ENCODE assay signal across 24 cellular contexts in genomic region chr21:35016517-35017188, GRCh38. TPM values are rescaled to one million over a fixed set of nuclear protein-coding genes. Genes with fewer than 3 reads are reported as not detected.
DNase-seq lines count a peak whose midpoint lies in the region; ATAC-seq, FAIRE-seq and TF ChIP-seq lines count a peak whose summit lies in the region.
"Had no signal": no experiment of that assay in that cellular context is flagged by ENCODE, and none has a peak within 500 bp of the region (broad histone marks: within the 10 kb centered on the region; RNA-seq: fewer than 3 reads in every experiment).

No MANE protein-coding gene starts in this region.

- H3K27ac Mint-ChIP-seq in activated T-cell treated with anti-CD3 and anti-CD28 coated beads, Interleukin-2, amount 50 U/mL, for 72 hours, result peak overlapping the region; percentile 72
- H3K27ac Mint-ChIP-seq in endodermal cell, result no peak overlapping the region
- H3K27ac Mint-ChIP-seq: activated B cell treated with CpG ODN at 0.5 μM for 24 hours; activated naive CD8-positive, alpha-beta T cell treated with anti-CD3 and anti-CD28 coated beads, Interleukin-2, amount 10 ng/mL, durations not matched to agents 7 days and 5 days had no signal

- no peak for DNase-seq in activated T-cell treated with anti-CD3 and anti-CD28 coated beads, Interleukin-2, amount 50 U/mL, for 72 hours
- DNase-seq in activated T-cell treated with anti-CD3 and anti-CD28 coated beads, Interleukin-2, amount 50 U/mL, for 4 hours, result no peak
- peak; percentile 21 for DNase-seq in endodermal cell
- DNase-seq in GM12892 (ENCODE audit: insufficient read length), result no peak
- DNase-seq in EL, result no peak
- no peak for DNase-seq in brain microvascular endothelial cell
- DNase-seq: activated B cell treated with CpG ODN at 0.5 μM for 24 hours; activated naive CD8-positive, alpha-beta T cell treated with anti-CD3 and anti-CD28 coated beads, Interleukin-2, amount 10 ng/mL, durations not matched to agents 7 days and 5 days; DMS153; glutamatergic neuron; kidney glomerular epithelial cell; NCI-H1105 treated with DMSO at 0.1 percent for 48 hours; NCI-H2081; NCI-H446; NCI-H82; nucleus accumbens; SK-N-SH; stimulated activated CD4-positive, alpha-beta T cell treated with anti-CD3 and anti-CD28 coated beads, Interleukin-1b, Interleukin-23, amount 100 ng/mL, for 48 hours; T1000 had no signal

- H3K36me3 Mint-ChIP-seq in activated T-cell treated with anti-CD3 and anti-CD28 coated beads, Interleukin-2, amount 50 U/mL, for 72 hours (ENCODE audit: insufficient read depth in 2 of 2), result no peaks in the 10 kb centered on the region
- H3K36me3 Mint-ChIP-seq in activated T-cell treated with anti-CD3 and anti-CD28 coated beads, Interleukin-2, amount 50 U/mL, for 4 hours (ENCODE audit: insufficient read depth), result peaks cover 20% of the 10 kb centered on the region
- no peaks in the 10 kb centered on the region for H3K36me3 Mint-ChIP-seq in endodermal cell (ENCODE audit: low read depth)
- H3K36me3 Mint-ChIP-seq: activated naive CD8-positive, alpha-beta T cell treated with anti-CD3 and anti-CD28 coated beads, Interleukin-2, amount 10 ng/mL, durations not matched to agents 7 days and 5 days had no signal

- H3K9me3 ChIP-seq in KOPT-K1 (ENCODE audit: insufficient read depth, low read length, poor library complexity, severe bottlenecking), result no peaks in the 10 kb centered on the region
- H3K9me3 ChIP-seq in endodermal cell (ENCODE audit: control insufficient read depth, low read length), result no peaks in the 10 kb centered on the region
- H3K9me3 ChIP-seq in thymus (ENCODE audit: control insufficient read depth), result no peaks in the 10 kb centered on the region
- H3K9me3 ChIP-seq: SK-N-SH had no signal

- H3K27me3 Mint-ChIP-seq in activated T-cell treated with anti-CD3 and anti-CD28 coated beads, Interleukin-2, amount 50 U/mL, for 72 hours (ENCODE audit: low read depth), result no peaks in the 10 kb centered on the region
- no peaks in the 10 kb centered on the region for H3K27me3 Mint-ChIP-seq in activated T-cell treated with anti-CD3 and anti-CD28 coated beads, Interleukin-2, amount 50 U/mL, for 4 hours (ENCODE audit: low read depth)
- no peaks in the 10 kb centered on the region for H3K27me3 Mint-ChIP-seq in endodermal cell (ENCODE audit: insufficient read depth)
- H3K27me3 Mint-ChIP-seq: activated B cell treated with CpG ODN at 0.5 μM for 24 hours had no signal

- no peak for TF ChIP-seq POLR2A in GM12892 (IDR thresholded peaks at IDR 0.05; ENCODE audit: low read depth, low read length)

- in situ Hi-C loops in brain microvascular endothelial cell (cut with HindIII; ENCODE audit: low pct_ligation_motif_present, low sequenced_read_pairs), result no loop called here

- 100% methylated on average over 1 of the region's 1 CpG; no CpG with 5 or more reads in 1 of the 2 experiments for WGBS in endodermal cell (ENCODE audit: insufficient coverage in 1 of 2, insufficient read length in 1 of 2), 2 experiments
- WGBS in thymus, result 88% methylated on average over 1 of the region's 1 CpG

- ATAC-seq in activated T-cell treated with anti-CD3 and anti-CD28 coated beads, Interleukin-2, amount 50 U/mL, for 72 hours (replicated peaks in 1 of 2), result no peak
- no peak for ATAC-seq in activated T-cell treated with anti-CD3 and anti-CD28 coated beads, Interleukin-2, amount 50 U/mL, for 4 hours

- H3K4me3 Mint-ChIP-seq in activated T-cell treated with anti-CD3 and anti-CD28 coated beads, Interleukin-2, amount 50 U/mL, for 72 hours, result peak overlapping the region; percentile 7 to 68
- H3K4me3 Mint-ChIP-seq in activated T-cell treated with anti-CD3 and anti-CD28 coated beads, Interleukin-2, amount 50 U/mL, for 4 hours, result no peak overlapping the region
- H3K4me3 Mint-ChIP-seq in endodermal cell, result no peak overlapping the region
- H3K4me3 Mint-ChIP-seq: activated B cell treated with CpG ODN at 0.5 μM for 24 hours; activated naive CD8-positive, alpha-beta T cell treated with anti-CD3 and anti-CD28 coated beads, Interleukin-2, amount 10 ng/mL, durations not matched to agents 7 days and 5 days had no signal

- TF ChIP-seq CTCF in endodermal cell (conservative IDR thresholded peaks at IDR 0.05) (no peak), brain microvascular endothelial cell (IDR thresholded peaks at IDR 0.05; ENCODE audit: low read depth, low read length, missing control alignments) (no peak)

- no peak for FAIRE-seq in GM12892 (lab: Jason Lieb, UNC)
- FAIRE-seq: G401.6, small intestine had no signal

- H3K4me3 ChIP-seq in endodermal cell (ENCODE audit: low read length), result no peak overlapping the region
- H3K4me3 ChIP-seq in thymus (ENCODE audit: low read length), result no peak overlapping the region
- H3K4me3 ChIP-seq in brain microvascular endothelial cell (ENCODE audit: low read depth, low read length), result no peak overlapping the region
- H3K4me3 ChIP-seq: lung had no signal

- no peaks in the 10 kb centered on the region for H3K9me3 Mint-ChIP-seq in activated T-cell treated with anti-CD3 and anti-CD28 coated beads, Interleukin-2, amount 50 U/mL, for 72 hours
- no peaks in the 10 kb centered on the region for H3K9me3 Mint-ChIP-seq in activated T-cell treated with anti-CD3 and anti-CD28 coated beads, Interleukin-2, amount 50 U/mL, for 4 hours
- H3K9me3 Mint-ChIP-seq in endodermal cell, result no peaks in the 10 kb centered on the region
- H3K9me3 Mint-ChIP-seq: activated B cell treated with CpG ODN at 0.5 μM for 24 hours; activated naive CD8-positive, alpha-beta T cell treated with anti-CD3 and anti-CD28 coated beads, Interleukin-2, amount 10 ng/mL, durations not matched to agents 7 days and 5 days had no signal

- peaks cover 89% of the 10 kb centered on the region for H3K4me1 Mint-ChIP-seq in activated T-cell treated with anti-CD3 and anti-CD28 coated beads, Interleukin-2, amount 50 U/mL, for 72 hours (ENCODE audit: low read depth)
- H3K4me1 Mint-ChIP-seq in activated T-cell treated with anti-CD3 and anti-CD28 coated beads, Interleukin-2, amount 50 U/mL, for 4 hours (ENCODE audit: low read depth), result peaks cover 90% of the 10 kb centered on the region
- H3K4me1 Mint-ChIP-seq in endodermal cell, result peaks cover 34% of the 10 kb centered on the region

- H3K4me1 ChIP-seq in endodermal cell (ENCODE audit: control insufficient read depth, insufficient read depth, low read length), result peaks cover 4% of the 10 kb centered on the region
- H3K4me1 ChIP-seq in thymus (ENCODE audit: control insufficient read depth, insufficient read depth, low read length), result peaks cover 73% of the 10 kb centered on the region

- H3K27ac ChIP-seq in KOPT-K1 (ENCODE audit: low read depth, low read length, poor library complexity, severe bottlenecking) (peak overlapping the region; percentile 98), endodermal cell (ENCODE audit: low read depth, low read length) (no peak overlapping the region), thymus (ENCODE audit: low read depth) (peak overlapping the region; percentile 33), brain microvascular endothelial cell (no peak overlapping the region)

- no peaks in the 10 kb centered on the region for H3K27me3 ChIP-seq in endodermal cell (ENCODE audit: control insufficient read depth, insufficient read depth, low read length, poor library complexity, severe bottlenecking)
- H3K27me3 ChIP-seq in thymus (ENCODE audit: control insufficient read depth, insufficient read depth), result no peaks in the 10 kb centered on the region
- H3K27me3 ChIP-seq in brain microvascular endothelial cell (replicated peaks), result no peaks in the 10 kb centered on the region

- no peak overlapping the region for H3K9ac ChIP-seq in endodermal cell (ENCODE audit: extremely low read depth, low read length, poor library complexity, severe bottlenecking)
- H3K9ac ChIP-seq: SK-N-SH had no signal

- H3K36me3 ChIP-seq in KOPT-K1 (ENCODE audit: insufficient read depth, low read length) (peaks cover 41% of the 10 kb centered on the region), endodermal cell (ENCODE audit: control insufficient read depth, insufficient read depth, low read length) (no peaks in the 10 kb centered on the region), thymus (ENCODE audit: control insufficient read depth, insufficient read depth) (peaks cover 9% of the 10 kb centered on the region), brain microvascular endothelial cell (replicated peaks) (no peaks in the 10 kb centered on the region)

RNA-seq across cellular contexts. Expression of gene RUNX1, which starts 32.4 kb away (rescaled TPM):
- total RNA-seq in activated T-cell treated with anti-CD3 and anti-CD28 coated beads, Interleukin-2, amount 50 U/mL, for 72 hours, result 10 to 100 TPM; 36.6 to 56.2 TPM
- 100 to 1,000 TPM in 1 of 3 donors, 10 to 100 TPM in 2; 91.6 to 116 (median 99.9) TPM for total RNA-seq in activated T-cell treated with anti-CD3 and anti-CD28 coated beads, Interleukin-2, amount 50 U/mL, for 4 hours
- total RNA-seq in endodermal cell, result 1 to 10 TPM in 1 of 2 donors, under 1 TPM in 1; 0.31 to 2.8 TPM
- polyA plus RNA-seq in endodermal cell (2013, experiment 1 of 2), result 0.50 TPM
- polyA plus RNA-seq in endodermal cell (2013, experiment 2 of 2), result 1.0 TPM
- 29.6 TPM for polyA plus RNA-seq in thymus
- 9.1 TPM for polyA plus RNA-seq in GM12892 (2012; ENCODE audit: missing spikeins)

Comparison
In these comparisons a context has a peak if more than half of its experiments do, and no peak if none do; other contexts are left out.
1. H3K4me3 Mint-ChIP-seq: peak in activated T-cell treated with anti-CD3 and anti-CD28 coated beads, Interleukin-2, amount 50 U/mL, for 72 hours (2 of 2); none in activated T-cell treated with anti-CD3 and anti-CD28 coated beads, Interleukin-2, amount 50 U/mL, for 4 hours (single experiment) and endodermal cell (single experiment).
2. H3K27ac ChIP-seq: peak in KOPT-K1 (single experiment) and thymus (single experiment); none in endodermal cell (single experiment) and brain microvascular endothelial cell (single experiment).
3. RNA of gene RUNX1, which starts 32.4 kb away (total RNA-seq): 91.6 to 116 TPM in activated T-cell treated with anti-CD3 and anti-CD28 coated beads, Interleukin-2, amount 50 U/mL, for 4 hours and 36.6 to 56.2 TPM in activated T-cell treated with anti-CD3 and anti-CD28 coated beads, Interleukin-2, amount 50 U/mL, for 72 hours; 0.31 to 2.8 TPM in endodermal cell; every median in the first group is over 4 times any median in the second.